In genomic region chr2:217935901-217936684, GRCh38 we compare ENCODE assay signal across 13 cellular contexts.
A peak's percentile ranks its signal among the peaks of the same experiment; 100 is the strongest.
DNase-seq lines count a peak whose midpoint lies in the region; ATAC-seq and TF ChIP-seq lines count a peak whose summit lies in the region.
"Had no signal": no experiment of that assay in that cellular context is flagged by ENCODE, and none has a peak within 500 bp of the region (broad histone marks: within the 10 kb centered on the region; RNA-seq: fewer than 3 reads in every experiment).

No MANE protein-coding gene starts in this region.

- ATAC-seq in GM21717 (IDR thresholded peaks at IDR 0.05; ENCODE audit: unreplicated experiment) = no peak
- ATAC-seq in natural killer cell treated with Interleukin-12 subunit alpha and Interleukin-12 subunit beta and Interleukin-15 and Interleukin-18, amount 100 ng/mL, for 72 hours = no peak
- ATAC-seq in GM18873 (IDR thresholded peaks at IDR 0.05; ENCODE audit: low FRiP score, unreplicated experiment) = no peak
- ATAC-seq: naive thymus-derived CD8-positive, alpha-beta T cell had no signal

- H3K9ac ChIP-seq in Karpas-422 (ENCODE audit: low read length) = no peak overlapping the region

- H3K4me3 Mint-ChIP-seq in brain = no peak overlapping the region
- H3K4me3 Mint-ChIP-seq in natural killer cell treated with Interleukin-12 subunit alpha and Interleukin-12 subunit beta and Interleukin-15 and Interleukin-18, amount 100 ng/mL, for 72 hours = no peak overlapping the region
- H3K4me3 Mint-ChIP-seq: activated CD4-positive, alpha-beta T cell treated with anti-CD3 and anti-CD28 coated beads, Interleukin-2, amount 10 ng/mL, durations not matched to agents 7 days and 5 days; naive thymus-derived CD8-positive, alpha-beta T cell had no signal

- WGBS in hepatocyte (ENCODE audit: low lambda C conversion rate, missing lambda C conversion rate) = 73% methylated on average over 10 of the region's 10 CpGs

- peaks cover 55% of the 10 kb centered on the region for H3K4me1 ChIP-seq in hepatocyte (ENCODE audit: insufficient read depth)
- H3K4me1 ChIP-seq in Karpas-422 (ENCODE audit: low read length) = no peaks in the 10 kb centered on the region

- H3K27me3 Mint-ChIP-seq in brain = no peaks in the 10 kb centered on the region
- peaks cover 26 to 30% of the 10 kb centered on the region in 2 donors for H3K27me3 Mint-ChIP-seq in natural killer cell treated with Interleukin-12 subunit alpha and Interleukin-12 subunit beta and Interleukin-15 and Interleukin-18, amount 100 ng/mL, for 72 hours

- H3K27ac ChIP-seq in hepatocyte (peak overlapping the region; percentile 70), skin epidermis (peak overlapping the region in 14 of 21 experiments; percentile 9 to 82 (median 46)), Karpas-422 (ENCODE audit: low read length) (no peak overlapping the region)

- H3K9me3 ChIP-seq in hepatocyte (ENCODE audit: low read depth) (no peaks in the 10 kb centered on the region), Karpas-422 (ENCODE audit: low read length) (no peaks in the 10 kb centered on the region)

- H3K79me2 ChIP-seq in hepatocyte = peaks cover 68% of the 10 kb centered on the region
- no peaks in the 10 kb centered on the region for H3K79me2 ChIP-seq in Karpas-422 (ENCODE audit: low read length)

- DNase-seq in EL = peak; percentile 69
- DNase-seq in hepatocyte (ENCODE audit: low spot score) = no peak
- no peak for DNase-seq in natural killer cell treated with Interleukin-12 subunit alpha and Interleukin-12 subunit beta and Interleukin-15 and Interleukin-18, amount 100 ng/mL, for 72 hours (ENCODE audit: low spot score)
- no peak for DNase-seq in Karpas-422
- DNase-seq: activated CD4-positive, alpha-beta T cell treated with anti-CD3 and anti-CD28 coated beads, Interleukin-2, amount 10 ng/mL, durations not matched to agents 7 days and 5 days; foreskin melanocyte; naive thymus-derived CD8-positive, alpha-beta T cell; NCI-H1436; RPMI8226 had no signal

- no peak overlapping the region for H2AFZ ChIP-seq in hepatocyte
- no peak overlapping the region for H2AFZ ChIP-seq in Karpas-422 (ENCODE audit: low read length)

- no peaks in the 10 kb centered on the region for H3K36me3 Mint-ChIP-seq in brain
- H3K36me3 Mint-ChIP-seq in natural killer cell treated with Interleukin-12 subunit alpha and Interleukin-12 subunit beta and Interleukin-15 and Interleukin-18, amount 100 ng/mL, for 72 hours = no peaks in the 10 kb centered on the region
- H3K36me3 Mint-ChIP-seq: naive thymus-derived CD8-positive, alpha-beta T cell had no signal

- TF ChIP-seq CTCF in brain (conservative IDR thresholded peaks at IDR 0.05) (no peak), hepatocyte (IDR thresholded peaks at IDR 0.05; ENCODE audit: poor library complexity) (no peak)

- H3K9me2 ChIP-seq in hepatocyte (replicated peaks; ENCODE audit: insufficient read depth) (no peaks in the 10 kb centered on the region), Karpas-422 (replicated peaks; ENCODE audit: insufficient read depth, low read length) (no peaks in the 10 kb centered on the region)

- H3K27me3 ChIP-seq in hepatocyte (no peaks in the 10 kb centered on the region), Karpas-422 (ENCODE audit: low read length) (no peaks in the 10 kb centered on the region)

- peaks cover 0 to 3% (median 0%) of the 10 kb centered on the region in 5 experiments for H3K9me3 Mint-ChIP-seq in brain
- no peaks in the 10 kb centered on the region for H3K9me3 Mint-ChIP-seq in natural killer cell treated with Interleukin-12 subunit alpha and Interleukin-12 subunit beta and Interleukin-15 and Interleukin-18, amount 100 ng/mL, for 72 hours
- H3K9me3 Mint-ChIP-seq: activated CD4-positive, alpha-beta T cell treated with anti-CD3 and anti-CD28 coated beads, Interleukin-2, amount 10 ng/mL, durations not matched to agents 7 days and 5 days; naive thymus-derived CD8-positive, alpha-beta T cell had no signal

- H3K36me3 ChIP-seq in hepatocyte (replicated peaks; ENCODE audit: insufficient read depth, low read depth) = no peaks in the 10 kb centered on the region
- H3K36me3 ChIP-seq in Karpas-422 (ENCODE audit: insufficient read depth, low read length) = no peaks in the 10 kb centered on the region

- peaks cover 71% of the 10 kb centered on the region for H3K4me1 Mint-ChIP-seq in brain
- H3K4me1 Mint-ChIP-seq in natural killer cell treated with Interleukin-12 subunit alpha and Interleukin-12 subunit beta and Interleukin-15 and Interleukin-18, amount 100 ng/mL, for 72 hours (ENCODE audit: low read depth in 2 of 2) = no peaks in the 10 kb centered on the region

- H3K4me2 ChIP-seq in hepatocyte (peak overlapping the region; percentile 47), Karpas-422 (ENCODE audit: low read depth, low read length, poor library complexity, severe bottlenecking) (no peak overlapping the region)

- peak overlapping the region; percentile 22 to 95 (median 82) for H3K27ac Mint-ChIP-seq in brain
- no peak overlapping the region for H3K27ac Mint-ChIP-seq in natural killer cell treated with Interleukin-12 subunit alpha and Interleukin-12 subunit beta and Interleukin-15 and Interleukin-18, amount 100 ng/mL, for 72 hours
- H3K27ac Mint-ChIP-seq: activated CD4-positive, alpha-beta T cell treated with anti-CD3 and anti-CD28 coated beads, Interleukin-2, amount 10 ng/mL, durations not matched to agents 7 days and 5 days; naive thymus-derived CD8-positive, alpha-beta T cell had no signal

- H4K20me1 ChIP-seq in hepatocyte (ENCODE audit: insufficient read depth, poor library complexity, severe bottlenecking) = peaks cover 10% of the 10 kb centered on the region
- no peaks in the 10 kb centered on the region; the same call in 1 of the 2 replicates for H4K20me1 ChIP-seq in Karpas-422 (ENCODE audit: insufficient read depth, low read depth, low read length)

- H3K4me3 ChIP-seq in hepatocyte = no peak overlapping the region
- no peak overlapping the region for H3K4me3 ChIP-seq in skin epidermis
- H3K4me3 ChIP-seq in Karpas-422 (ENCODE audit: low read length) = no peak overlapping the region

Comparison
In these comparisons a context has a peak if more than half of its experiments do, and no peak if none do; other contexts are left out.
1. H3K27ac Mint-ChIP-seq: peak in brain (5 of 5); none in natural killer cell treated with Interleukin-12 subunit alpha and Interleukin-12 subunit beta and Interleukin-15 and Interleukin-18, amount 100 ng/mL, for 72 hours (0 of 2).